In genomic region chr4:4248036-4248884, GRCh38 we compare ENCODE assay signal across 1 cellular context.
TF ChIP-seq lines count a peak whose summit lies in the region.

A gene with protein sequence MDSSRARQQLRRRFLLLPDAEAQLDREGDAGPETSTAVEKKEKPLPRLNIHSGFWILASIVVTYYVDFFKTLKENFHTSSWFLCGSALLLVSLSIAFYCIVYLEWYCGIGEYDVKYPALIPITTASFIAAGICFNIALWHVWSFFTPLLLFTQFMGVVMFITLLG (minus strand): TSS chr4:4248223. CDS start chr4:4248202, 21 bp downstream.

TF ChIP-seq in K562, 482 proteins besides CTCF, POLR2A, EP300 and RAD21 (continued from another document and continues in another):
- TF ChIP-seq THAP12 (CRISPR knock-in tag; IDR thresholded peaks at IDR 0.05) (no peak; the same call in 1 of the 2 replicates), RBM17 (IDR thresholded peaks at IDR 0.05; ENCODE audit: borderline replicate concordance, low read depth, low read length) (no peak), PHB (CRISPR knock-in tag; IDR thresholded peaks at IDR 0.05) (no peak), RHOXF2B (CRISPR knock-in tag; conservative IDR thresholded peaks at IDR 0.05) (no peak), ZNF707 (CRISPR knock-in tag; conservative IDR thresholded peaks at IDR 0.05) (no peak), POLR2B (IDR thresholded peaks at IDR 0.05; ENCODE audit: low read depth, partially characterized antibody) (peak; percentile 84), ZNF384 (IDR thresholded peaks at IDR 0.05; ENCODE audit: low read depth, low read length) (no peak), ZFPM2 (CRISPR knock-in tag; IDR thresholded peaks at IDR 0.05) (no peak), ARID2 (IDR thresholded peaks at IDR 0.05) (no peak), RBBP5 (IDR thresholded peaks at IDR 0.05; ENCODE audit: borderline replicate concordance, insufficient read depth, low read length, poor library complexity, severe bottlenecking) (peak; percentile 95), STAG1 (CRISPR knock-in tag; IDR thresholded peaks at IDR 0.05; ENCODE audit: borderline replicate concordance) (no peak), SRSF9 (IDR thresholded peaks at IDR 0.05; ENCODE audit: borderline replicate concordance, low read depth, low read length) (no peak), SIN3B (IDR thresholded peaks at IDR 0.05; ENCODE audit: low read depth) (peak; percentile 99), NCOA2 (IDR thresholded peaks at IDR 0.05; ENCODE audit: partially characterized antibody in 2 of 2) (no peak), SREBF2 (CRISPR knock-in tag; IDR thresholded peaks at IDR 0.05) (no peak), ZNF232 (CRISPR knock-in tag; IDR thresholded peaks at IDR 0.05) (no peak), ZNF3 (CRISPR knock-in tag; IDR thresholded peaks at IDR 0.05) (no peak), ZNF274 (IDR thresholded peaks at IDR 0.05; ENCODE audit: borderline replicate concordance, low read depth, low read length) (no peak), NUFIP1 (IDR thresholded peaks at IDR 0.05; ENCODE audit: partially characterized antibody) (no peak), MED1 (CRISPR knock-in tag; IDR thresholded peaks at IDR 0.05; ENCODE audit: borderline replicate concordance) (no peak), NFIX (CRISPR knock-in tag; IDR thresholded peaks at IDR 0.05; ENCODE audit: low read depth) (no peak), CBX2 (IDR thresholded peaks at IDR 0.05; ENCODE audit: insufficient read depth, low read length, poor library complexity, severe bottlenecking) (no peak), HSF4 (CRISPR knock-in tag; IDR thresholded peaks at IDR 0.05; ENCODE audit: borderline replicate concordance) (no peak), PHB2 (IDR thresholded peaks at IDR 0.05; ENCODE audit: low read depth) (no peak), ETV6 (IDR thresholded peaks at IDR 0.05; ENCODE audit: borderline replicate concordance in 1 of 2, low read depth in 2 of 2, low read length in 1 of 2) (0 out of 4 replicates have a peak, but pooled peaks of 1 of the 2 experiments have one; percentile 25), ETV6 (CRISPR knock-in tag; IDR thresholded peaks at IDR 0.05; ENCODE audit: borderline replicate concordance) (no peak), L3MBTL2 (IDR thresholded peaks at IDR 0.05) (peak; percentile 63), ZNF507 (tag; conservative IDR thresholded peaks at IDR 0.05) (no peak), CBFA2T2 (conservative IDR thresholded peaks at IDR 0.05) (no peak), MITF (IDR thresholded peaks at IDR 0.05) (no peak), ZBTB9 (CRISPR knock-in tag; IDR thresholded peaks at IDR 0.05) (no peak), MAFF (IDR thresholded peaks at IDR 0.05; ENCODE audit: low read length) (no peak), ZNF655 (CRISPR knock-in tag; IDR thresholded peaks at IDR 0.05) (no peak), EHMT2 (IDR thresholded peaks at IDR 0.05) (peak; percentile 71; the same call in 1 of the 2 replicates), ZNF449 (CRISPR knock-in tag; IDR thresholded peaks at IDR 0.05) (no peak)
- TF ChIP-seq, protein P1, sequence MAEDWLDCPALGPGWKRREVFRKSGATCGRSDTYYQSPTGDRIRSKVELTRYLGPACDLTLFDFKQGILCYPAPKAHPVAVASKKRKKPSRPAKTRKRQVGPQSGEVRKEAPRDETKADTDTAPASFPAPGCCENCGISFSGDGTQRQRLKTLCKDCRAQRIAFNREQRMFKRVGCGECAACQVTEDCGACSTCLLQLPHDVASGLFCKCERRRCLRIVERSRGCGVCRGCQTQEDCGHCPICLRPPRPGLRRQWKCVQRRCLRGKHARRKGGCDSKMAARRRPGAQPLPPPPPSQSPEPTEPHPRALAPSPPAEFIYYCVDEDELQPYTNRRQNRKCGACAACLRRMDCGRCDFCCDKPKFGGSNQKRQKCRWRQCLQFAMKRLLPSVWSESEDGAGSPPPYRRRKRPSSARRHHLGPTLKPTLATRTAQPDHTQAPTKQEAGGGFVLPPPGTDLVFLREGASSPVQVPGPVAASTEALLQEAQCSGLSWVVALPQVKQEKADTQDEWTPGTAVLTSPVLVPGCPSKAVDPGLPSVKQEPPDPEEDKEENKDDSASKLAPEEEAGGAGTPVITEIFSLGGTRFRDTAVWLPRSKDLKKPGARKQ (CRISPR knock-in tag; IDR thresholded peaks at IDR 0.05) = no peak
- TF ChIP-seq, protein P2, sequence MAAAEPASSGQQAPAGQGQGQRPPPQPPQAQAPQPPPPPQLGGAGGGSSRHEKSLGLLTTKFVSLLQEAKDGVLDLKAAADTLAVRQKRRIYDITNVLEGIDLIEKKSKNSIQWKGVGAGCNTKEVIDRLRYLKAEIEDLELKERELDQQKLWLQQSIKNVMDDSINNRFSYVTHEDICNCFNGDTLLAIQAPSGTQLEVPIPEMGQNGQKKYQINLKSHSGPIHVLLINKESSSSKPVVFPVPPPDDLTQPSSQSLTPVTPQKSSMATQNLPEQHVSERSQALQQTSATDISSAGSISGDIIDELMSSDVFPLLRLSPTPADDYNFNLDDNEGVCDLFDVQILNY (CRISPR knock-in tag; IDR thresholded peaks at IDR 0.05) = no peak
- TF ChIP-seq, protein P3, sequence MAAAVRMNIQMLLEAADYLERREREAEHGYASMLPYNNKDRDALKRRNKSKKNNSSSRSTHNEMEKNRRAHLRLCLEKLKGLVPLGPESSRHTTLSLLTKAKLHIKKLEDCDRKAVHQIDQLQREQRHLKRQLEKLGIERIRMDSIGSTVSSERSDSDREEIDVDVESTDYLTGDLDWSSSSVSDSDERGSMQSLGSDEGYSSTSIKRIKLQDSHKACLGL (CRISPR knock-in tag; IDR thresholded peaks at IDR 0.05; ENCODE audit: borderline replicate concordance, poor library complexity, severe bottlenecking) = no peak
- TF ChIP-seq, protein P4, sequence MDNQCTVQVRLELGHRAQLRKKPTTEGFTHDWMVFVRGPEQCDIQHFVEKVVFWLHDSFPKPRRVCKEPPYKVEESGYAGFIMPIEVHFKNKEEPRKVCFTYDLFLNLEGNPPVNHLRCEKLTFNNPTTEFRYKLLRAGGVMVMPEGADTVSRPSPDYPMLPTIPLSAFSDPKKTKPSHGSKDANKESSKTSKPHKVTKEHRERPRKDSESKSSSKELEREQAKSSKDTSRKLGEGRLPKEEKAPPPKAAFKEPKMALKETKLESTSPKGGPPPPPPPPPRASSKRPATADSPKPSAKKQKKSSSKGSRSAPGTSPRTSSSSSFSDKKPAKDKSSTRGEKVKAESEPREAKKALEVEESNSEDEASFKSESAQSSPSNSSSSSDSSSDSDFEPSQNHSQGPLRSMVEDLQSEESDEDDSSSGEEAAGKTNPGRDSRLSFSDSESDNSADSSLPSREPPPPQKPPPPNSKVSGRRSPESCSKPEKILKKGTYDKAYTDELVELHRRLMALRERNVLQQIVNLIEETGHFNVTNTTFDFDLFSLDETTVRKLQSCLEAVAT (IDR thresholded peaks at IDR 0.05) = peak in 1 of 2 experiments; percentile 50; a peak in 2 of 4 replicates
- TF ChIP-seq, protein P5, sequence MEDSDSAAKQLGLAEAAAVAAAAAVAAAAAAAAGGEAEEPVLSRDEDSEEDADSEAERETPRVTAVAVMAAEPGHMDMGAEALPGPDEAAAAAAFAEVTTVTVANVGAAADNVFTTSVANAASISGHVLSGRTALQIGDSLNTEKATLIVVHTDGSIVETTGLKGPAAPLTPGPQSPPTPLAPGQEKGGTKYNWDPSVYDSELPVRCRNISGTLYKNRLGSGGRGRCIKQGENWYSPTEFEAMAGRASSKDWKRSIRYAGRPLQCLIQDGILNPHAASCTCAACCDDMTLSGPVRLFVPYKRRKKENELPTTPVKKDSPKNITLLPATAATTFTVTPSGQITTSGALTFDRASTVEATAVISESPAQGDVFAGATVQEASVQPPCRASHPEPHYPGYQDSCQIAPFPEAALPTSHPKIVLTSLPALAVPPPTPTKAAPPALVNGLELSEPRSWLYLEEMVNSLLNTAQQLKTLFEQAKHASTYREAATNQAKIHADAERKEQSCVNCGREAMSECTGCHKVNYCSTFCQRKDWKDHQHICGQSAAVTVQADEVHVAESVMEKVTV (CRISPR knock-in tag; IDR thresholded peaks at IDR 0.05) = no peak
- TF ChIP-seq, protein P6, sequence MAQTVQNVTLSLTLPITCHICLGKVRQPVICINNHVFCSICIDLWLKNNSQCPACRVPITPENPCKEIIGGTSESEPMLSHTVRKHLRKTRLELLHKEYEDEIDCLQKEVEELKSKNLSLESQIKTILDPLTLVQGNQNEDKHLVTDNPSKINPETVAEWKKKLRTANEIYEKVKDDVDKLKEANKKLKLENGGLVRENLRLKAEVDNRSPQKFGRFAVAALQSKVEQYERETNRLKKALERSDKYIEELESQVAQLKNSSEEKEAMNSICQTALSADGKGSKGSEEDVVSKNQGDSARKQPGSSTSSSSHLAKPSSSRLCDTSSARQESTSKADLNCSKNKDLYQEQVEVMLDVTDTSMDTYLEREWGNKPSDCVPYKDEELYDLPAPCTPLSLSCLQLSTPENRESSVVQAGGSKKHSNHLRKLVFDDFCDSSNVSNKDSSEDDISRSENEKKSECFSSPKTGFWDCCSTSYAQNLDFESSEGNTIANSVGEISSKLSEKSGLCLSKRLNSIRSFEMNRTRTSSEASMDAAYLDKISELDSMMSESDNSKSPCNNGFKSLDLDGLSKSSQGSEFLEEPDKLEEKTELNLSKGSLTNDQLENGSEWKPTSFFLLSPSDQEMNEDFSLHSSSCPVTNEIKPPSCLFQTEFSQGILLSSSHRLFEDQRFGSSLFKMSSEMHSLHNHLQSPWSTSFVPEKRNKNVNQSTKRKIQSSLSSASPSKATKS (CRISPR knock-in tag; IDR thresholded peaks at IDR 0.05) = no peak
- TF ChIP-seq, protein P7, sequence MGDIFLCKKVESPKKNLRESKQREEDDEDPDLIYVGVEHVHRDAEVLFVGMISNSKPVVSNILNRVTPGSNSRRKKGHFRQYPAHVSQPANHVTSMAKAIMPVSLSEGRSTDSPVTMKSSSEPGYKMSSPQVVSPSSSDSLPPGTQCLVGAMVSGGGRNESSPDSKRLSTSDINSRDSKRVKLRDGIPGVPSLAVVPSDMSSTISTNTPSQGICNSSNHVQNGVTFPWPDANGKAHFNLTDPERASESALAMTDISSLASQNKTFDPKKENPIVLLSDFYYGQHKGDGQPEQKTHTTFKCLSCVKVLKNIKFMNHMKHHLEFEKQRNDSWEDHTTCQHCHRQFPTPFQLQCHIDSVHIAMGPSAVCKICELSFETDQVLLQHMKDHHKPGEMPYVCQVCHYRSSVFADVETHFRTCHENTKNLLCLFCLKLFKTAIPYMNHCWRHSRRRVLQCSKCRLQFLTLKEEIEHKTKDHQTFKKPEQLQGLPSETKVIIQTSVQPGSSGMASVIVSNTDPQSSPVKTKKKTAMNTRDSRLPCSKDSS (IDR thresholded peaks at IDR 0.05; ENCODE audit: low read depth, partially characterized antibody) = no peak
